In the genomic region with DNA sequence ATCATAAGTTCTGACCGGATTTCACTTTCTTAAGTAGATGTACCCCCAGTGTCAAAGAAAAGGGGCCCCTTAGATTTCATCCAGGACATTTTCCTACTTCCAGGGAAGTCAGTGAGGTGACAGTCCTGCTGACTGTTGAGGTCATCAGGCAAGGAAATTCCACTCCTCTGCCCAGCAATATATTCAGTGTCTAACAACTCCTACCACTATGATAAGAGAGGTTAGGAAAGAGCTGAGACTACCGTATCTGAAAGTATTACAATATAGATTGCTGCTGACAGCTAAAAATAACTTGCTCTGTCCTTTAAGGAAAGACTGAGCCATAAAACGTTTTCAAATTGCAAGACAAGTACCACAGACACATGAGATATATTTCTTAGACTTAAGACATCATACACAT, we compare ENCODE assay signal across 26 cellular contexts.
A peak's percentile ranks its signal among the peaks of the same experiment; 100 is the strongest.
DNase-seq lines count a peak whose midpoint lies in the region; ATAC-seq, FAIRE-seq and TF ChIP-seq lines count a peak whose summit lies in the region.
"Had no signal": no experiment of that assay in that cellular context is flagged by ENCODE, and none has a peak within 500 bp of the region (broad histone marks: within the 10 kb centered on the region; RNA-seq: fewer than 3 reads in every experiment).

No MANE protein-coding gene starts in this region.

- no TSS peak for BruUV-seq in IMR-90 (replicated peaks; lab: Mats Ljungman, UMichigan)

- no peak overlapping the region for H3K4ac ChIP-seq in IMR-90 (ENCODE audit: low read depth, low read length)

- H3K27ac ChIP-seq in IMR-90 (ENCODE audit: insufficient read depth, low read length) (no peak overlapping the region), brain microvascular endothelial cell (no peak overlapping the region), small intestine (ENCODE audit: low read depth in 1 of 2, low read length in 1 of 2) (no peak overlapping the region)
- H3K27ac ChIP-seq: BLaER1, HL-60, RWPE1 had no signal

- no peak overlapping the region for H4K8ac ChIP-seq in IMR-90 (ENCODE audit: low read depth in 2 of 2, low read length in 2 of 2)

- H2BK120ac ChIP-seq in IMR-90 (ENCODE audit: low read depth, low read length), result no peak overlapping the region

- H4K20me1 ChIP-seq in IMR-90 (ENCODE audit: insufficient read depth, low read length), result no peaks in the 10 kb centered on the region
- H4K20me1 ChIP-seq: BLaER1 had no signal

- DNase-seq in IMR-90, result peak; percentile 11
- DNase-seq in brain microvascular endothelial cell, result peak; percentile 6
- DNase-seq in kidney tubule cell (ENCODE audit: low spot score), result peak; percentile 10
- peak; percentile 47 for DNase-seq in small intestine
- DNase-seq: CD4-positive, CD25-positive, alpha-beta regulatory T cell; DMS153; DND-41; GOT3; HFFc6; NCI-H1092; NCI-H1417 treated with DMSO at 0.1 percent for 48 hours; NCI-H1694 treated with DMSO at 0.1 percent for 48 hours; NCI-H2081; NCI-H2227 treated with DMSO at 0.1 percent for 48 hours; NCI-H510A; NCI-H69; SHP77 had no signal

- no peak for TF ChIP-seq CTCF in IMR-90 (conservative IDR thresholded peaks at IDR 0.05; ENCODE audit: low read depth, low read length)
- no peak for TF ChIP-seq CTCF in brain microvascular endothelial cell (IDR thresholded peaks at IDR 0.05; ENCODE audit: low read depth, low read length, missing control alignments)

- H3K4me2 ChIP-seq in IMR-90 (ENCODE audit: low read depth, low read length), result no peak overlapping the region
- H3K4me2 ChIP-seq: BLaER1 had no signal

- H3K4me1 ChIP-seq in IMR-90 (ENCODE audit: control insufficient read depth, insufficient read depth, low read length), result peaks cover 4% of the 10 kb centered on the region
- no peaks in the 10 kb centered on the region for H3K4me1 ChIP-seq in small intestine (ENCODE audit: control insufficient read depth in 2 of 2, insufficient read depth in 1 of 2, low read depth in 1 of 2, low read length in 1 of 2)
- H3K4me1 ChIP-seq: BLaER1 had no signal

- H2BK20ac ChIP-seq in IMR-90 (ENCODE audit: low read depth, low read length), result no peak overlapping the region

- no peak overlapping the region for H4K91ac ChIP-seq in IMR-90 (ENCODE audit: insufficient read depth, low read depth, low read length)

- H3K79me1 ChIP-seq in IMR-90 (ENCODE audit: low read depth in 1 of 2, low read length in 2 of 2), result no peaks in the 10 kb centered on the region

- H3K18ac ChIP-seq in IMR-90 (ENCODE audit: low read depth, low read length), result no peak overlapping the region

- in situ Hi-C loops in IMR-90 (cut with MboI; ENCODE audit: low sequenced_read_pairs) (no loop called here), brain microvascular endothelial cell (cut with HindIII; ENCODE audit: low pct_ligation_motif_present, low sequenced_read_pairs) (no loop called here)

- no peak for TF ChIP-seq RAD21 in IMR-90 (IDR thresholded peaks at IDR 0.05; ENCODE audit: low read length)

- intact Hi-C loops in IMR-90 (cut with micrococcal nuclease), result no loop called here

- no peak overlapping the region for H3K14ac ChIP-seq in IMR-90 (replicated peaks; ENCODE audit: low read depth, low read length)

- no peak overlapping the region for H3K4me3 ChIP-seq in IMR-90 (ENCODE audit: insufficient read depth, low read depth, low read length)
- H3K4me3 ChIP-seq in brain microvascular endothelial cell (ENCODE audit: low read depth, low read length), result no peak overlapping the region
- H3K4me3 ChIP-seq in small intestine (ENCODE audit: low read depth in 1 of 2, low read length in 2 of 2), result no peak overlapping the region
- H3K4me3 ChIP-seq: BLaER1, HAP-1 had no signal

- H2AFZ ChIP-seq in IMR-90 (replicated peaks; ENCODE audit: low read length, poor library complexity), result no peak overlapping the region

- no peak overlapping the region for H4K5ac ChIP-seq in IMR-90 (ENCODE audit: low read depth, low read length)

- H3K9ac ChIP-seq in IMR-90 (ENCODE audit: low read depth, low read length), result no peak overlapping the region
- H3K9ac ChIP-seq: BLaER1 had no signal

- TF ChIP-seq POLR2A in IMR-90 (IDR thresholded peaks at IDR 0.05; ENCODE audit: low read depth, low read length), result no peak

- H3K27me3 ChIP-seq in IMR-90 (ENCODE audit: control insufficient read depth, insufficient read depth, low read length), result no peaks in the 10 kb centered on the region
- H3K27me3 ChIP-seq in brain microvascular endothelial cell (replicated peaks), result no peaks in the 10 kb centered on the region
- no peaks in the 10 kb centered on the region for H3K27me3 ChIP-seq in small intestine (ENCODE audit: control insufficient read depth in 2 of 2, insufficient read depth in 2 of 2, low read length in 2 of 2)
- H3K27me3 ChIP-seq: BLaER1 had no signal

- CTCF ChIA-PET in IMR-90 (lab: Yijun Ruan, JAX), result no interaction called here

- no peak overlapping the region for H3K23ac ChIP-seq in IMR-90 (ENCODE audit: low read depth, low read length)

- no peak overlapping the region for H3K56ac ChIP-seq in IMR-90 (ENCODE audit: extremely low read depth, insufficient read depth, low read length)

- no peak overlapping the region for H2BK15ac ChIP-seq in IMR-90 (ENCODE audit: low read depth, low read length)

- WGBS in IMR-90 (ENCODE audit: extremely low coverage in 2 of 2, insufficient read length in 1 of 2), 2 experiments, result no CpG with 5 or more reads among the region's 3 CpGs
- WGBS in small intestine, 3 donors, result 35 to 45% (median 42%) methylated on average over 3 of the region's 3 CpGs

- no peak overlapping the region for H2AK9ac ChIP-seq in IMR-90 (replicated peaks; ENCODE audit: low read depth, low read length, poor library complexity)

- POLR2A ChIA-PET in IMR-90 (lab: Charles Lee; ENCODE audit: unreplicated experiment), result no interaction called here

- H3K9me1 ChIP-seq in IMR-90 (ENCODE audit: insufficient read depth, low read length), result no peaks in the 10 kb centered on the region; the same call in 1 of the 2 replicates

- H2AK5ac ChIP-seq in IMR-90 (ENCODE audit: low read depth, low read length), result no peak overlapping the region

- H3K36me3 ChIP-seq in IMR-90 (ENCODE audit: control insufficient read depth, insufficient read depth, low read length), result no peaks in the 10 kb centered on the region
- H3K36me3 ChIP-seq in brain microvascular endothelial cell (replicated peaks), result no peaks in the 10 kb centered on the region
- no peaks in the 10 kb centered on the region for H3K36me3 ChIP-seq in small intestine (ENCODE audit: control insufficient read depth in 2 of 2, insufficient read depth in 2 of 2, low read length in 2 of 2)
- H3K36me3 ChIP-seq: BLaER1, HAP-1 had no signal

- H3K9me3 ChIP-seq in IMR-90 (ENCODE audit: control insufficient read depth, insufficient read depth, low read length) (no peaks in the 10 kb centered on the region), small intestine (ENCODE audit: control insufficient read depth, low read depth) (no peaks in the 10 kb centered on the region)
- H3K9me3 ChIP-seq: BLaER1, HAP-1 had no signal

- dilution Hi-C loops in IMR-90 (cut with HindIII; ENCODE audit: low sequenced_read_pairs, unreplicated experiment), result no loop called here

- ATAC-seq in IMR-90 (ENCODE audit: low read depth) (no peak), HG03095 (IDR thresholded peaks at IDR 0.05; ENCODE audit: unreplicated experiment) (no peak), HG02885 (IDR thresholded peaks at IDR 0.05; ENCODE audit: poor library complexity, unreplicated experiment) (no peak), HG02981 (IDR thresholded peaks at IDR 0.05; ENCODE audit: unreplicated experiment) (no peak)
- ATAC-seq: Panc1 had no signal

- no peak overlapping the region for H2BK5ac ChIP-seq in IMR-90 (ENCODE audit: low read depth, low read length, poor library complexity, severe bottlenecking)

- FAIRE-seq in small intestine (lab: Jason Lieb, UNC), result no peak
- FAIRE-seq: A204.1 had no signal

TF ChIP-seq in IMR-90, 13 proteins besides CTCF, POLR2A, EP300 and RAD21:
- TF ChIP-seq MXI1 (IDR thresholded peaks at IDR 0.05; ENCODE audit: borderline replicate concordance, low read depth, low read length), result no peak
- no peak for TF ChIP-seq FOS (IDR thresholded peaks at IDR 0.05; ENCODE audit: low read depth, low read length)
- no peak for TF ChIP-seq MAFK (IDR thresholded peaks at IDR 0.05; ENCODE audit: low read depth, low read length)
- TF ChIP-seq USF2 (IDR thresholded peaks at IDR 0.05; ENCODE audit: low read depth, low read length), result no peak
- no peak for TF ChIP-seq ELK1 (IDR thresholded peaks at IDR 0.05; ENCODE audit: borderline replicate concordance, low read depth, low read length)
- no peak for TF ChIP-seq SMC3 (IDR thresholded peaks at IDR 0.05; ENCODE audit: low read depth, low read length)
- TF ChIP-seq CHD1 (IDR thresholded peaks at IDR 0.05; ENCODE audit: low read depth, low read length), result no peak
- TF ChIP-seq RCOR1 (IDR thresholded peaks at IDR 0.05; ENCODE audit: insufficient replicate concordance, low read length), result no peak
- no peak for TF ChIP-seq BHLHE40 (IDR thresholded peaks at IDR 0.05; ENCODE audit: low read depth, low read length)
- no peak for TF ChIP-seq MAZ (IDR thresholded peaks at IDR 0.05; ENCODE audit: borderline replicate concordance, low read depth, low read length)
TF ChIP-seq in IMR-90: peak in this region for 0.
